1 cellular context compared by ENCODE assay signal in genomic region chr10:92849234-92849525, GRCh38.
TF ChIP-seq lines count a peak whose summit lies in the region.

No MANE protein-coding gene starts in this region.

TF ChIP-seq in IMR-90, 13 proteins besides CTCF, POLR2A, EP300 and RAD21 (continued from another document):
- TF ChIP-seq NFE2L2 (IDR thresholded peaks at IDR 0.05; ENCODE audit: low read depth, low read length) (no peak), USF2 (IDR thresholded peaks at IDR 0.05; ENCODE audit: low read depth, low read length) (no peak), MAFK (IDR thresholded peaks at IDR 0.05; ENCODE audit: low read depth, low read length) (no peak), RFX5 (IDR thresholded peaks at IDR 0.05; ENCODE audit: low read depth, low read length) (no peak), ELK1 (IDR thresholded peaks at IDR 0.05; ENCODE audit: borderline replicate concordance, low read depth, low read length) (no peak), RCOR1 (IDR thresholded peaks at IDR 0.05; ENCODE audit: insufficient replicate concordance, low read length) (no peak), CEBPB (IDR thresholded peaks at IDR 0.05; ENCODE audit: low read depth, low read length) (no peak)
